Comparison of ENCODE assay signal across 1 cellular context in genomic region chr14:39432619-39433451, GRCh38.
TF ChIP-seq lines count a peak whose summit lies in the region.

No MANE protein-coding gene starts in this region.

TF ChIP-seq in GM12878, 131 proteins besides CTCF, POLR2A, EP300 and RAD21 (continued from another document and continues in another):
- TF ChIP-seq USF1 (IDR thresholded peaks at IDR 0.05; ENCODE audit: borderline replicate concordance, extremely low read length, insufficient read depth, low read depth, low read length) (no peak), IRF4 (IDR thresholded peaks at IDR 0.05; ENCODE audit: low read depth, low read length) (no peak), TCF3 (IDR thresholded peaks at IDR 0.05; ENCODE audit: borderline replicate concordance, insufficient read depth, low read depth, low read length) (0 out of 2 replicates have a peak, but pooled peaks have one; percentile 37), DPF2 (IDR thresholded peaks at IDR 0.05) (0 out of 2 replicates have a peak, but pooled peaks have one; percentile 31), ZNF622 (IDR thresholded peaks at IDR 0.05) (no peak), ELK1 (IDR thresholded peaks at IDR 0.05; ENCODE audit: low read depth, low read length) (no peak), GABPA (IDR thresholded peaks at IDR 0.05; ENCODE audit: low read depth) (no peak), PBX3 (IDR thresholded peaks at IDR 0.05; ENCODE audit: insufficient replicate concordance, low read depth, low read length) (no peak), SP1 (IDR thresholded peaks at IDR 0.05; ENCODE audit: low read depth, low read length) (peak; percentile 43), POU2F2 (IDR thresholded peaks at IDR 0.05; ENCODE audit: borderline replicate concordance, low read depth, low read length) (no peak), CHD1 (IDR thresholded peaks at IDR 0.05; ENCODE audit: low read depth, low read length) (no peak), NFYA (IDR thresholded peaks at IDR 0.05; ENCODE audit: borderline replicate concordance, low read depth, low read length) (no peak), TBL1XR1 (IDR thresholded peaks at IDR 0.05; ENCODE audit: low read depth, low read length) (no peak), TAF1 (IDR thresholded peaks at IDR 0.05; ENCODE audit: borderline replicate concordance, low read depth, low read length) (peak; percentile 49; the same call in 1 of the 2 replicates), IKZF2 (IDR thresholded peaks at IDR 0.05) (peak; percentile 65 to 72), ZBED1 (IDR thresholded peaks at IDR 0.05; ENCODE audit: borderline replicate concordance) (0 out of 2 replicates have a peak, but pooled peaks have one; percentile 68), RELA (IDR thresholded peaks at IDR 0.05; ENCODE audit: borderline replicate concordance, partially characterized antibody) (peak; percentile 64), GATAD2B (conservative IDR thresholded peaks at IDR 0.05; ENCODE audit: low read depth) (peak; percentile 67), WRNIP1 (IDR thresholded peaks at IDR 0.05; ENCODE audit: borderline replicate concordance, low read depth, low read length) (no peak), PAX8 (IDR thresholded peaks at IDR 0.05) (0 out of 2 replicates have a peak, but pooled peaks have one; percentile 35), ESRRA (IDR thresholded peaks at IDR 0.05; ENCODE audit: low read length) (no peak), SMARCA5 (IDR thresholded peaks at IDR 0.05) (no peak), ZNF592 (IDR thresholded peaks at IDR 0.05) (no peak), ASH2L (IDR thresholded peaks at IDR 0.05; ENCODE audit: borderline replicate concordance, low read depth) (no peak), MTA2 (IDR thresholded peaks at IDR 0.05; ENCODE audit: low read depth) (0 out of 2 replicates have a peak, but pooled peaks have one; percentile 32), IKZF1 (conservative IDR thresholded peaks at IDR 0.05) (peak; percentile 80), ZBTB40 (IDR thresholded peaks at IDR 0.05; ENCODE audit: borderline replicate concordance) (0 out of 2 replicates have a peak, but pooled peaks have one; percentile 1), NRF1 (conservative IDR thresholded peaks at IDR 0.05; ENCODE audit: low read depth, low read length) (no peak), SREBF1 (IDR thresholded peaks at IDR 0.05; ENCODE audit: low read length) (no peak), KDM1A (IDR thresholded peaks at IDR 0.05; ENCODE audit: borderline replicate concordance) (no peak), NR2C2 (IDR thresholded peaks at IDR 0.05; ENCODE audit: borderline replicate concordance, control insufficient read depth, insufficient read length, low read depth) (no peak), RAD51 (IDR thresholded peaks at IDR 0.05) (no peak), PRDM15 (CRISPR knock-in tag; IDR thresholded peaks at IDR 0.05) (no peak), ZBTB4 (CRISPR knock-in tag; IDR thresholded peaks at IDR 0.05) (no peak), RCOR1 (conservative IDR thresholded peaks at IDR 0.05; ENCODE audit: low read depth, low read length) (peak; percentile 25; the same call in 1 of the 2 replicates), NFIC (IDR thresholded peaks at IDR 0.05; ENCODE audit: low read depth, low read length) (peak; percentile 41; the same call in 1 of the 2 replicates), CEBPB (IDR thresholded peaks at IDR 0.05; ENCODE audit: borderline replicate concordance in 1 of 2, low read depth in 2 of 2, low read length in 2 of 2) (no peak), FOS (IDR thresholded peaks at IDR 0.05; ENCODE audit: borderline replicate concordance, extremely low read depth, insufficient read length) (no peak), YY1 (IDR thresholded peaks at IDR 0.05; ENCODE audit: low read depth, low read length) (peak; percentile 53; the same call in 1 of the 2 replicates)
